Comparison of ENCODE assay signal across 8 cellular contexts in genomic region chr17:385195-385835, GRCh38. TPM values are rescaled to one million over a fixed set of nuclear protein-coding genes. Genes with fewer than 3 reads are reported as not detected.
A peak's percentile ranks its signal among the peaks of the same experiment; 100 is the strongest.
DNase-seq lines count a peak whose midpoint lies in the region; ATAC-seq and TF ChIP-seq lines count a peak whose summit lies in the region.

No MANE protein-coding gene starts in this region.

- TF ChIP-seq CTCF in DND-41 (IDR thresholded peaks at IDR 0.05; ENCODE audit: borderline replicate concordance, extremely low read depth, low read length, poor library complexity, severe bottlenecking), result no peak
- peak in 1 of 11 experiments; percentile 15 for TF ChIP-seq CTCF in spleen (IDR thresholded peaks at IDR 0.05 in 8 of 11, conservative IDR thresholded peaks at IDR 0.05 in 3 of 11)

- intact Hi-C loops in spleen (cut with DNase I; ENCODE audit: low total_unique reads), result no loop called here

- DNase-seq in DND-41 (peak; percentile 52), MG63 (peak; percentile 34), spleen (peak; percentile 83), DMS114 treated with DMSO at 0.1 percent for 48 hours (lab: John Stamatoyannopoulos, UW; ENCODE audit: unreplicated experiment) (no peak), OCI-M1 (lab: John Stamatoyannopoulos, UW) (no peak)

- WGBS in adipose tissue, 3 donors, result 0 to 2% (median 1%) methylated on average over 42 to 62 of the region's 69 CpGs
- 0 to 2% (median 1%) methylated on average over 18 to 66 of the region's 69 CpGs for WGBS in spleen, 5 donors

- peaks cover 10% of the 10 kb centered on the region; the same call in 1 of the 2 replicates for H4K20me1 ChIP-seq in DND-41 (ENCODE audit: insufficient read depth, low read length)

- peak overlapping the region; percentile 58; the same call in 1 of the 2 replicates for H2AFZ ChIP-seq in DND-41 (ENCODE audit: low read depth, low read length)

- H3K36me3 ChIP-seq in DND-41 (ENCODE audit: insufficient read depth, low read length) (no peaks in the 10 kb centered on the region), MG63 (no peaks in the 10 kb centered on the region), iPS-18a (ENCODE audit: control insufficient read depth, low read depth, low read length) (no peaks in the 10 kb centered on the region), spleen (no peaks in the 10 kb centered on the region)

- TF ChIP-seq POLR2A in spleen (IDR thresholded peaks at IDR 0.05), result no peak

- peak overlapping the region; percentile 67 for H3K4me2 ChIP-seq in DND-41 (ENCODE audit: insufficient read depth, low read length)

- H3K9me3 ChIP-seq in DND-41 (ENCODE audit: insufficient read depth, low read length, severe bottlenecking), result no peaks in the 10 kb centered on the region
- no peaks in the 10 kb centered on the region for H3K9me3 ChIP-seq in MG63
- no peaks in the 10 kb centered on the region for H3K9me3 ChIP-seq in iPS-18a (ENCODE audit: control insufficient read depth, low read depth, low read length)
- no peaks in the 10 kb centered on the region for H3K9me3 ChIP-seq in spleen

- H3K27ac ChIP-seq in DND-41 (ENCODE audit: low read length) (no peak overlapping the region), adipose tissue (ENCODE audit: low read depth, low read length) (peak overlapping the region; percentile 36), iPS-18a (ENCODE audit: low read length) (no peak overlapping the region), spleen (peak overlapping the region; percentile 47 to 85 (median 74))

- H3K27me3 ChIP-seq in DND-41 (ENCODE audit: insufficient read depth, low read length, poor library complexity), result peaks cover 17% of the 10 kb centered on the region
- H3K27me3 ChIP-seq in MG63, result no peaks in the 10 kb centered on the region
- H3K27me3 ChIP-seq in iPS-18a (ENCODE audit: control insufficient read depth, insufficient read depth, low read length), result peaks cover 57% of the 10 kb centered on the region
- H3K27me3 ChIP-seq in spleen (replicated peaks in 1 of 7), result peaks cover 0 to 45% (median 4%) of the 10 kb centered on the region in 7 donors

- peak; percentile 73 for ATAC-seq in DND-41 (ENCODE audit: insufficient read depth, low read depth)
- ATAC-seq in HG03354 (IDR thresholded peaks at IDR 0.05; ENCODE audit: poor library complexity, severe bottlenecking, unreplicated experiment), result no peak

- H3K4me3 ChIP-seq in DND-41 (ENCODE audit: low read depth in 1 of 2, low read length in 2 of 2), result peak overlapping the region in 1 of 2 experiments; percentile 49; a peak in 2 of 4 replicates
- peak overlapping the region; percentile 38 for H3K4me3 ChIP-seq in MG63
- H3K4me3 ChIP-seq in iPS-18a (ENCODE audit: low read length), result peak overlapping the region; percentile 39
- peak overlapping the region; percentile 47 to 81 (median 58) for H3K4me3 ChIP-seq in spleen

- H3K9ac ChIP-seq in DND-41 (ENCODE audit: low read depth, low read length) (peak overlapping the region; percentile 43; the same call in 1 of the 2 replicates), iPS-18a (ENCODE audit: low read length) (no peak overlapping the region)

- H3K79me2 ChIP-seq in DND-41 (ENCODE audit: insufficient read depth, low read length), result no peaks in the 10 kb centered on the region

- H3K4me1 ChIP-seq in DND-41 (ENCODE audit: insufficient read depth, low read length) (peaks cover 10% of the 10 kb centered on the region), iPS-18a (ENCODE audit: control insufficient read depth, low read depth, low read length) (peaks cover 28% of the 10 kb centered on the region), spleen (peaks cover 4 to 25% (median 20%) of the 10 kb centered on the region in 6 donors)

RNA-seq across cellular contexts. Expression of gene RPH3AL, which starts 32.7 kb away (rescaled TPM):
- 0.64 and 2.3 TPM in 2 replicates for total RNA-seq in MG63 (2014; rRNA removed; shearing (Covaris generic); ENCODE audit: low replicate concordance)
- 10 to 100 TPM; 19.7 to 30.1 (median 25.5) TPM for polyA plus RNA-seq in adipose tissue
- 100 to 1,000 TPM in 1 of 7 donors, 10 to 100 TPM in 6; 44.2 to 182 (median 58.6) TPM for total RNA-seq in spleen
- 10 to 100 TPM in 1 of 3 donors, 1 to 10 TPM in 2; 4.8 to 27.1 (median 7.4) TPM for polyA plus RNA-seq in spleen

Comparison
In these comparisons a context has a peak if more than half of its experiments do, and no peak if none do; other contexts are left out.
1. DNase-seq: peak in DND-41 (single experiment), MG63 (single experiment) and spleen (single experiment); none in DMS114 treated with DMSO at 0.1 percent for 48 hours (single experiment) and OCI-M1 (single experiment).
2. H3K27ac ChIP-seq: peak in adipose tissue (single experiment) and spleen (8 of 8); none in DND-41 (single experiment) and iPS-18a (single experiment).
3. RNA of gene RPH3AL, which starts 32.7 kb away (total RNA-seq): 44.2 to 182 TPM in spleen; 0.64 to 2.3 TPM in MG63; every median in the first group is over 10 times any median in the second.